ENCODE assay signal across 8 cellular contexts in the genomic region with DNA sequence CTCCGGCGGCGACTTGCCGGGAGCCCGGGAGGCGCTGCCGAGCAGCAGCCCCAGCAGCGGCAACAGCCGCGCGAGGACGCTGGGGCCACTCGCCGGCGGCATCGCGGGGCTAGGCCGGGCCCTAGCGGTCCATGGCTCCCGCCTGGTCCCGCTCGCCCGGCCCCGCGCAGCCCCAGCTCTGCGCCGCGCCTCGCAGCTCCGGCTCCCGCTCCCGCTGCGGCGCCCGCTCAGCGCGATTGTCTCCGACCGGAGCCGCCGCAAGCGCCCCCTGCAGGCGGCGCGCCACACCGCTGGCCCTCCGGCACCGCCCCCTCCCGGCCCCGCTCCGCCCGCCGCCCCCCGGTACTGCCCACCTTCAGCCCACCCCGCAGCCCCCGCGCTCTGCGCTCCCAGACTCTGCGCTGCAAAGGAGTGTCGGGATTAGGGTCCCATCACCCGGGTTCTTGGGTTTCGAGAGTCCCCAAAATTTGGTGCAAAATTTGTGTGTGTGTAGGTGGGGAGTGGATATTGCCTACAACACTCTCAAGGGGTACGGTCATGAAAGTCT. TPM values are rescaled to one million over a fixed set of nuclear protein-coding genes. Genes with fewer than 3 reads are reported as not detected.
A peak's percentile ranks its signal among the peaks of the same experiment; 100 is the strongest.
DNase-seq lines count a peak whose midpoint lies in the region; ATAC-seq, FAIRE-seq and TF ChIP-seq lines count a peak whose summit lies in the region.

FAM171A2 (minus strand) TSS at position 241 of the 547 bp plus-strand sequence; CDS start at position 102, 139 bp downstream.

- peaks cover 27% of the 10 kb centered on the region for H3K27me3 ChIP-seq in keratinocyte (ENCODE audit: control insufficient read depth, extremely low read depth, insufficient read depth, low read length)

- FAIRE-seq in keratinocyte (lab: Jason Lieb, UNC): no peak

- TF ChIP-seq CTCF in AG09309 (IDR thresholded peaks at IDR 0.05; ENCODE audit: control insufficient read depth, insufficient read depth, low read depth, low read length, missing control alignments): peak; percentile 45
- TF ChIP-seq CTCF in WTC11 (IDR thresholded peaks at IDR 0.05): peak; percentile 79
- TF ChIP-seq CTCF in keratinocyte (optimal IDR thresholded peaks at IDR 0.05 in 1 of 3, IDR thresholded peaks at IDR 0.05 in 1 of 3, conservative IDR thresholded peaks at IDR 0.05 in 1 of 3; ENCODE audit: extremely low read depth in 1 of 3, insufficient read depth in 2 of 3, low read length in 3 of 3): peak in 2 of 3 experiments; percentile 47 to 77

- H3K27ac Mint-ChIP-seq in WTC11: no peak within 1 kb of the TSS

- H3K4me3 Mint-ChIP-seq in WTC11: peak within 1 kb of the TSS; percentile 74

- H2AFZ ChIP-seq in keratinocyte (ENCODE audit: control insufficient read depth, low read length): peak within 1 kb of the TSS; percentile 68

- no peaks in the 10 kb centered on the region for H4K20me1 ChIP-seq in keratinocyte (ENCODE audit: control insufficient read depth, extremely low read depth, insufficient read depth, low read length)

- H3K9ac ChIP-seq in keratinocyte (ENCODE audit: control insufficient read depth, extremely low read depth, insufficient read depth, low read length): peak within 1 kb of the TSS; percentile 41

- POLR2A ChIA-PET in WTC11 (lab: Charles Lee): interaction anchor here (0.7 to 1.9 kb wide), 3 partner anchors 9 to 1462 kb away, joined by 6 to 7 read pairs (median 6); no protein-coding TSS in a partner anchor

- H3K27ac ChIP-seq in keratinocyte (ENCODE audit: control insufficient read depth, insufficient read depth, low read length): no peak within 1 kb of the TSS

- dilution Hi-C loops in keratinocyte (cut with MboI; ENCODE audit: extremely low pct_ligation_motif_present, low sequenced_read_pairs): no loop called here

- H3K36me3 ChIP-seq in keratinocyte (ENCODE audit: control insufficient read depth in 2 of 2, extremely low read depth in 1 of 2, insufficient read depth in 2 of 2, low read length in 2 of 2): no peaks in the 10 kb centered on the region

- H3K79me2 ChIP-seq in keratinocyte (ENCODE audit: control insufficient read depth, insufficient read depth, low read length): no peaks in the 10 kb centered on the region

- peaks cover 22% of the 10 kb centered on the region for H3K4me1 Mint-ChIP-seq in WTC11

- CTCF ChIA-PET in WTC11 (lab: Charles Lee): interaction anchor here (0.5 to 9.4 kb wide), 44 partner anchors 9 to 454 kb away, joined by 3 to 128 read pairs (median 5); partner anchors contain the start of genes ASB16, FZD2, GPATCH8 and GRN

- DNase-seq in AG09309 (ENCODE audit: low read depth): no peak
- peak; percentile 20 for DNase-seq in NCI-H1417 treated with DMSO at 0.1 percent for 48 hours (lab: John Stamatoyannopoulos, UW)
- DNase-seq in WTC11 (ENCODE audit: low spot score): peak; percentile 79
- DNase-seq in central memory CD4-positive, alpha-beta T cell: peak; percentile 63
- no peak for DNase-seq in keratinocyte (ENCODE audit: low read depth, low spot score)
- peak; percentile 40 to 52 (median 48) for DNase-seq in stimulated activated CD4-positive, alpha-beta T cell treated with anti-CD3 and anti-CD28 coated beads, Interleukin-1b, Interleukin-23, amount 100 ng/mL, for 24 hours (ENCODE audit: low read depth in 4 of 4, low spot score in 1 of 4)
- no peak for DNase-seq in cerebellar nuclear complex (lab: John Stamatoyannopoulos, UW)

- peak within 1 kb of the TSS; percentile 86 for H3K4me2 ChIP-seq in keratinocyte (ENCODE audit: control insufficient read depth, extremely low read depth, insufficient read depth, low read depth, low read length)

- H3K9me3 Mint-ChIP-seq in WTC11: no peaks in the 10 kb centered on the region

- H3K4me3 ChIP-seq in AG09309 (ENCODE audit: control insufficient read depth, low read depth, low read length) (peak within 1 kb of the TSS; percentile 87), keratinocyte (ENCODE audit: control insufficient read depth in 2 of 3, extremely low read depth in 1 of 3, insufficient read depth in 2 of 3, low read depth in 1 of 3, low read length in 3 of 3) (peak within 1 kb of the TSS; percentile 54 to 72 (median 57))

- H3K4me1 ChIP-seq in keratinocyte (ENCODE audit: control insufficient read depth, extremely low read depth, insufficient read depth, low read length): no peaks in the 10 kb centered on the region

- H3K27me3 Mint-ChIP-seq in WTC11 (ENCODE audit: low read depth): peaks cover 42% of the 10 kb centered on the region

- no peaks in the 10 kb centered on the region for H3K9me3 ChIP-seq in keratinocyte (ENCODE audit: control insufficient read depth, low read depth, low read length)

- no peaks in the 10 kb centered on the region for H3K36me3 Mint-ChIP-seq in WTC11

- H3K9me1 ChIP-seq in keratinocyte (ENCODE audit: control insufficient read depth, extremely low read depth, insufficient read depth, low read length): no peaks in the 10 kb centered on the region

- ATAC-seq in GM19324 (IDR thresholded peaks at IDR 0.05; ENCODE audit: low FRiP score, unreplicated experiment) (peak; percentile 79), WTC11 (peak; percentile 76)

TF ChIP-seq in WTC11, 78 proteins besides CTCF, POLR2A, EP300 and RAD21:
- TF ChIP-seq CREB1 (CRISPR knock-in tag; IDR thresholded peaks at IDR 0.05) (no peak), AR (CRISPR knock-in tag; IDR thresholded peaks at IDR 0.05) (no peak), ZNF232 (CRISPR knock-in tag; IDR thresholded peaks at IDR 0.05) (no peak), ATF1 (CRISPR knock-in tag; IDR thresholded peaks at IDR 0.05) (no peak), STAT6 (CRISPR knock-in tag; conservative IDR thresholded peaks at IDR 0.05; ENCODE audit: low read depth) (no peak), KAT7 (CRISPR knock-in tag; IDR thresholded peaks at IDR 0.05; ENCODE audit: borderline replicate concordance) (0 out of 2 replicates have a peak, but pooled peaks have one; percentile 38), SP1 (CRISPR knock-in tag; conservative IDR thresholded peaks at IDR 0.05) (peak; percentile 62; the same call in 1 of the 2 replicates), ESRRA (CRISPR knock-in tag; IDR thresholded peaks at IDR 0.05; ENCODE audit: borderline replicate concordance) (no peak)

RNA-seq across cellular contexts. Expression of gene FAM171A2, which starts in this region (rescaled TPM):
- total RNA-seq in WTC11 (2021): 28.2 to 29.9 TPM (median 28.5 TPM) in 3 replicates
- 0.35 to 0.95 TPM (median 0.37 TPM) in 3 replicates for polyA plus RNA-seq in keratinocyte
- polyA plus RNA-seq in keratinocyte (2011; ENCODE audit: low read depth): not detected
- 0.28 and 0.84 TPM in 2 replicates for polyA plus RNA-seq in keratinocyte (2011; cell fraction: cytosol; rRNA removed)
- polyA plus RNA-seq in keratinocyte (2011; cell fraction: nucleus; rRNA removed): 0.94 and 1.6 TPM in 2 replicates
- 0.72 and 1.0 TPM in 2 replicates for polyA plus RNA-seq in keratinocyte (2012; ENCODE audit: low replicate concordance)
- polyA minus RNA-seq in keratinocyte: 0.38 to 1.7 TPM (median 0.53 TPM) in 3 replicates
- 0.58 TPM for polyA minus RNA-seq in keratinocyte (2011; cell fraction: cytosol; rRNA and poly(A)+ RNA removed)
- 2.1 and 2.6 TPM in 2 replicates for polyA minus RNA-seq in keratinocyte (2011; cell fraction: nucleus; rRNA and poly(A)+ RNA removed)

Comparison
In these comparisons a context has a peak if more than half of its experiments do, and no peak if none do; other contexts are left out.
1. DNase-seq: peak in NCI-H1417 treated with DMSO at 0.1 percent for 48 hours (single experiment), WTC11 (single experiment), central memory CD4-positive, alpha-beta T cell (single experiment) and stimulated activated CD4-positive, alpha-beta T cell treated with anti-CD3 and anti-CD28 coated beads, Interleukin-1b, Interleukin-23, amount 100 ng/mL, for 24 hours (4 of 4); none in AG09309 (single experiment), keratinocyte (single experiment) and cerebellar nuclear complex (0 of 2).
2. Peak in every context shown above with its lines, with median percentiles within 50 percentile points of each other: CTCF ChIP-seq.